ENCODE assay signal across 18 cellular contexts in the genomic region with DNA sequence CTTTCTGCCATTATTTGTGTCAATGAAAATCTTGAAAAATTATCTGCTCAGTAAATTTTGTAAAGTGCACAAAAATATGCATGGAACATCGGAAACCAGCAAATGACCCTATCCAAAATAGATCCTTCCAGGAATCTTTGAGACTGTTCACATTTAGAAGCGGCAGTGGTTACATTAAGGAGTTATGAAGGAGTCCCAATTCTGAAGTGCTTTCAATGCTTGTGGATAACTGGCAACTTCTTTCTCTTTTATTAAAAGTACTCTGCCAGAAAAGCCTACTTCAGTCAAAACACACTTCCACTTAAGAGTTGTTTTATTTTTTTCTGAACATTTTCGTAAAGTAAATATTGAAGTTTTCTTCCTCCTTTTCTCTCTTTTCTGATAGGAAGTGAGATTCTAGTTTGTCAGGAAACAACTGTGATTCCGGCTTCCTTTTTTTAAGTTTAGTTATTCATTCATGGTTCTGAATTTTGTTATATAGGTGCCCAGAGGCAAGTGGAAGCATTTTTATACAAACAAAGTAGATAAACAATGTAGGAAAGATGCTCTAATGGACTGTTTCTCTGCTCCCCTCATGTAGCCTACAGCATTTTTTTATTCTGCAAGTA.
DNase-seq lines count a peak whose midpoint lies in the region; ATAC-seq, FAIRE-seq and TF ChIP-seq lines count a peak whose summit lies in the region.
"Had no signal": no experiment of that assay in that cellular context is flagged by ENCODE, and none has a peak within 500 bp of the region (broad histone marks: within the 10 kb centered on the region; RNA-seq: fewer than 3 reads in every experiment).

No MANE protein-coding gene starts in this region.

- no peak for DNase-seq in HFFc6
- DNase-seq in astrocyte (ENCODE audit: low read depth) = no peak
- no peak for DNase-seq in hepatocyte (ENCODE audit: low spot score)
- DNase-seq in pulmonary artery endothelial cell (ENCODE audit: low read depth, low spot score) = peak; percentile 4
- DNase-seq in GM12891 (ENCODE audit: insufficient read length, low spot score) = no peak
- DNase-seq: activated CD4-positive, alpha-beta T cell treated with anti-CD3 and anti-CD28 coated beads, Interleukin-2, amount 50 U/mL, for 1 hour; activated naive CD4-positive, alpha-beta T cell treated with anti-CD3 and anti-CD28 coated beads for 36 hours; effector CD4-positive, alpha-beta T cell; GF-D8; hippocampal formation; NCI-H2107; small intestine; stimulated activated CD4-positive, alpha-beta T cell treated with anti-CD3 and anti-CD28 coated beads, Interleukin-4, amount 100 ng/mL, for 4 hours; stimulated activated CD8-positive, alpha-beta memory T cell treated with anti-CD3 and anti-CD28 coated beads, Interleukin-4, amount 100 ng/mL, for 48 hours; testis had no signal

- H3K27ac ChIP-seq in astrocyte (ENCODE audit: low read depth, low read length) = peak overlapping the region; percentile 83
- H3K27ac ChIP-seq in hepatocyte = peak overlapping the region; percentile 16
- H3K27ac ChIP-seq: testis had no signal

- FAIRE-seq in astrocyte (lab: Jason Lieb, UNC) (no peak), GM12891 (lab: Jason Lieb, UNC) (no peak)
- FAIRE-seq: small intestine had no signal

- no peaks in the 10 kb centered on the region for H3K9me2 ChIP-seq in hepatocyte (replicated peaks; ENCODE audit: insufficient read depth)

- no peak for TF ChIP-seq CTCF in HFFc6 (IDR thresholded peaks at IDR 0.05)
- no peak for TF ChIP-seq CTCF in astrocyte (IDR thresholded peaks at IDR 0.05; ENCODE audit: insufficient read depth, low read depth, low read length)
- no peak for TF ChIP-seq CTCF in hepatocyte (IDR thresholded peaks at IDR 0.05; ENCODE audit: poor library complexity)

- no peak for TF ChIP-seq POLR2A in GM12891 (IDR thresholded peaks at IDR 0.05; ENCODE audit: low read depth, low read length)

- H3K4me3 ChIP-seq in astrocyte (ENCODE audit: insufficient read depth, low read depth, low read length) = no peak overlapping the region
- no peak overlapping the region for H3K4me3 ChIP-seq in hepatocyte
- H3K4me3 ChIP-seq: testis had no signal

- peak overlapping the region; percentile 71 for H3K9ac ChIP-seq in astrocyte (ENCODE audit: low read length)

- H3K27ac Mint-ChIP-seq in HFFc6 (peak overlapping the region; percentile 89; the same call in 1 of the 2 replicates), astrocyte (ENCODE audit: unreplicated experiment) (peak overlapping the region; percentile 96)
- H3K27ac Mint-ChIP-seq: activated naive CD4-positive, alpha-beta T cell treated with anti-CD3 and anti-CD28 coated beads for 36 hours; IgD-negative memory B cell had no signal

- H3K9me3 ChIP-seq in astrocyte (ENCODE audit: insufficient read depth, low read depth, low read length) (no peaks in the 10 kb centered on the region), hepatocyte (ENCODE audit: low read depth) (no peaks in the 10 kb centered on the region)
- H3K9me3 ChIP-seq: testis had no signal

- H3K27me3 Mint-ChIP-seq in HFFc6 (ENCODE audit: insufficient read depth) (no peaks in the 10 kb centered on the region), astrocyte (ENCODE audit: low read depth, unreplicated experiment) (no peaks in the 10 kb centered on the region)
- H3K27me3 Mint-ChIP-seq: IgD-negative memory B cell had no signal

- no peaks in the 10 kb centered on the region for H3K36me3 Mint-ChIP-seq in HFFc6 (ENCODE audit: low read depth)
- no peaks in the 10 kb centered on the region for H3K36me3 Mint-ChIP-seq in astrocyte (ENCODE audit: low read depth, unreplicated experiment)
- H3K36me3 Mint-ChIP-seq: IgD-negative memory B cell had no signal

- H4K20me1 ChIP-seq in astrocyte (ENCODE audit: insufficient read depth, low read length) = no peaks in the 10 kb centered on the region
- no peaks in the 10 kb centered on the region for H4K20me1 ChIP-seq in hepatocyte (ENCODE audit: insufficient read depth, poor library complexity, severe bottlenecking)

- H3K79me2 ChIP-seq in astrocyte (ENCODE audit: insufficient read depth, low read length) = no peaks in the 10 kb centered on the region
- H3K79me2 ChIP-seq in hepatocyte = no peaks in the 10 kb centered on the region

- H3K4me3 Mint-ChIP-seq in HFFc6 (no peak overlapping the region), astrocyte (ENCODE audit: unreplicated experiment) (no peak overlapping the region)
- H3K4me3 Mint-ChIP-seq: activated naive CD4-positive, alpha-beta T cell treated with anti-CD3 and anti-CD28 coated beads for 36 hours; IgD-negative memory B cell had no signal

- peak overlapping the region; percentile 76 for H3K4me2 ChIP-seq in astrocyte (ENCODE audit: low read length)
- peak overlapping the region; percentile 46 for H3K4me2 ChIP-seq in hepatocyte

- 66% methylated on average over 4 of the region's 4 CpGs for WGBS in hepatocyte (ENCODE audit: low lambda C conversion rate, missing lambda C conversion rate)

- H2AFZ ChIP-seq in astrocyte (ENCODE audit: low read depth, low read length) (no peak overlapping the region), hepatocyte (no peak overlapping the region)

- ATAC-seq in GM21390 (IDR thresholded peaks at IDR 0.05; ENCODE audit: unreplicated experiment) (no peak), HG02870 (IDR thresholded peaks at IDR 0.05; ENCODE audit: unreplicated experiment) (no peak)

- no peaks in the 10 kb centered on the region for H3K9me3 Mint-ChIP-seq in HFFc6
- no peaks in the 10 kb centered on the region for H3K9me3 Mint-ChIP-seq in astrocyte (ENCODE audit: unreplicated experiment)
- H3K9me3 Mint-ChIP-seq: activated naive CD4-positive, alpha-beta T cell treated with anti-CD3 and anti-CD28 coated beads for 36 hours; IgD-negative memory B cell had no signal

- H3K27me3 ChIP-seq in astrocyte (ENCODE audit: insufficient read depth, low read length) (no peaks in the 10 kb centered on the region), hepatocyte (no peaks in the 10 kb centered on the region)
- H3K27me3 ChIP-seq: testis had no signal

- H3K4me1 ChIP-seq in astrocyte (ENCODE audit: insufficient read depth, low read length) (peaks cover 17% of the 10 kb centered on the region), hepatocyte (ENCODE audit: insufficient read depth) (no peaks in the 10 kb centered on the region)

- peaks cover 20% of the 10 kb centered on the region for H3K4me1 Mint-ChIP-seq in HFFc6 (ENCODE audit: low read depth)
- peaks cover 26% of the 10 kb centered on the region for H3K4me1 Mint-ChIP-seq in astrocyte (ENCODE audit: low read depth, unreplicated experiment)

- H3K36me3 ChIP-seq in astrocyte (ENCODE audit: insufficient read depth, low read length) = no peaks in the 10 kb centered on the region
- H3K36me3 ChIP-seq in hepatocyte (replicated peaks; ENCODE audit: insufficient read depth, low read depth) = no peaks in the 10 kb centered on the region

TF ChIP-seq in GM12891, 5 proteins besides CTCF, POLR2A, EP300 and RAD21:
- TF ChIP-seq PAX5 (IDR thresholded peaks at IDR 0.05; ENCODE audit: insufficient read depth, low read length, severe bottlenecking) = no peak
- no peak for TF ChIP-seq POLR2AphosphoS5 (IDR thresholded peaks at IDR 0.05; ENCODE audit: low read depth, low read length)
- no peak for TF ChIP-seq TAF1 (IDR thresholded peaks at IDR 0.05; ENCODE audit: low read depth, low read length)
- no peak for TF ChIP-seq SPI1 (IDR thresholded peaks at IDR 0.05; ENCODE audit: low read depth, low read length)
- TF ChIP-seq POU2F2 (IDR thresholded peaks at IDR 0.05; ENCODE audit: low read depth, low read length) = no peak
TF ChIP-seq in GM12891: peak in this region for 0.
